Comparison of ENCODE assay signal across 15 cellular contexts in genomic region chr6:57013501-57013900, GRCh38. TPM values are rescaled to one million over a fixed set of nuclear protein-coding genes. Genes with fewer than 3 reads are reported as not detected.
DNase-seq lines count a peak whose midpoint lies in the region; ATAC-seq and TF ChIP-seq lines count a peak whose summit lies in the region.
"Had no signal": no experiment of that assay in that cellular context is flagged by ENCODE, and none has a peak within 500 bp of the region (broad histone marks: within the 10 kb centered on the region; RNA-seq: fewer than 3 reads in every experiment).

No MANE protein-coding gene starts in this region.

- H3K36me3 ChIP-seq in BE2C = no peaks in the 10 kb centered on the region
- no peaks in the 10 kb centered on the region for H3K36me3 ChIP-seq in hepatocyte (replicated peaks; ENCODE audit: insufficient read depth, low read depth)
- H3K36me3 ChIP-seq: adrenal gland, lower lobe of right lung, pancreas had no signal

- ATAC-seq in HG02571 (IDR thresholded peaks at IDR 0.05; ENCODE audit: unreplicated experiment) = no peak
- ATAC-seq: pancreas had no signal

- peak; percentile 25 for DNase-seq in BE2C
- DNase-seq in HT1080 (ENCODE audit: low read depth) = peak; percentile 69
- DNase-seq in astrocyte of the cerebellum (ENCODE audit: low read depth) = peak; percentile 67
- DNase-seq in hepatocyte (ENCODE audit: low spot score) = peak; percentile 13
- DNase-seq in nephron progenitor cell = no peak
- DNase-seq in SKM-1 treated with dmso at 0.1 percent for 144 hours (lab: John Stamatoyannopoulos, UW; ENCODE audit: unreplicated experiment) = no peak
- DNase-seq in C1 segment of cervical spinal cord (lab: John Stamatoyannopoulos, UW) = no peak
- DNase-seq: adrenal gland; CD4-positive, alpha-beta memory T cell; lower lobe of right lung; NCI-H1417; pancreas; stimulated activated CD4-positive, alpha-beta T cell treated with anti-CD3 and anti-CD28 coated beads, Interleukin-4, amount 100 ng/mL, for 24 hours had no signal

- H3K27ac Mint-ChIP-seq in nephron progenitor cell = no peak overlapping the region

- no peak overlapping the region for H3K4me3 Mint-ChIP-seq in nephron progenitor cell
- H3K4me3 Mint-ChIP-seq: CD4-positive, alpha-beta memory T cell had no signal

- no peaks in the 10 kb centered on the region for H3K36me3 Mint-ChIP-seq in nephron progenitor cell (ENCODE audit: low read depth)
- H3K36me3 Mint-ChIP-seq: CD4-positive, alpha-beta memory T cell had no signal

- no peak overlapping the region for H3K27ac ChIP-seq in hepatocyte
- H3K27ac ChIP-seq: adrenal gland, lower lobe of right lung, pancreas had no signal

- TF ChIP-seq CTCF in BE2C (IDR thresholded peaks at IDR 0.05; ENCODE audit: low read depth, low read length) (no peak), astrocyte of the cerebellum (IDR thresholded peaks at IDR 0.05; ENCODE audit: low read depth, low read length, missing control alignments) (no peak), hepatocyte (IDR thresholded peaks at IDR 0.05; ENCODE audit: poor library complexity) (no peak), nephron progenitor cell (IDR thresholded peaks at IDR 0.05) (no peak)

- in situ Hi-C loops in astrocyte of the cerebellum (cut with HindIII; ENCODE audit: low sequenced_read_pairs) = no loop called here

- WGBS in hepatocyte (ENCODE audit: low lambda C conversion rate, missing lambda C conversion rate) = 43% methylated on average over 4 of the region's 4 CpGs

- no peaks in the 10 kb centered on the region for H3K4me1 ChIP-seq in BE2C
- H3K4me1 ChIP-seq in hepatocyte (ENCODE audit: insufficient read depth) = no peaks in the 10 kb centered on the region
- H3K4me1 ChIP-seq: adrenal gland, lower lobe of right lung had no signal

- no peaks in the 10 kb centered on the region for H3K9me3 Mint-ChIP-seq in nephron progenitor cell

- H3K4me1 Mint-ChIP-seq in nephron progenitor cell = no peaks in the 10 kb centered on the region
- H3K4me1 Mint-ChIP-seq: CD4-positive, alpha-beta memory T cell had no signal

- H2AFZ ChIP-seq in hepatocyte = no peak overlapping the region

- H3K4me3 ChIP-seq in BE2C (ENCODE audit: low read depth, low read length) (no peak overlapping the region), astrocyte of the cerebellum (ENCODE audit: low read depth, low read length) (no peak overlapping the region), hepatocyte (no peak overlapping the region)
- H3K4me3 ChIP-seq: adrenal gland, lower lobe of right lung, pancreas had no signal

- no peaks in the 10 kb centered on the region for H3K79me2 ChIP-seq in hepatocyte

- no peaks in the 10 kb centered on the region for H3K27me3 Mint-ChIP-seq in nephron progenitor cell (ENCODE audit: low read depth, poor library complexity)

- H3K4me2 ChIP-seq in hepatocyte = no peak overlapping the region

- H3K27me3 ChIP-seq in BE2C (peaks cover 10% of the 10 kb centered on the region), hepatocyte (no peaks in the 10 kb centered on the region)
- H3K27me3 ChIP-seq: adrenal gland had no signal

- H3K9me2 ChIP-seq in hepatocyte (replicated peaks; ENCODE audit: insufficient read depth) = no peaks in the 10 kb centered on the region

- H4K20me1 ChIP-seq in hepatocyte (ENCODE audit: insufficient read depth, poor library complexity, severe bottlenecking) = no peaks in the 10 kb centered on the region

- no peaks in the 10 kb centered on the region for H3K9me3 ChIP-seq in BE2C
- no peaks in the 10 kb centered on the region for H3K9me3 ChIP-seq in hepatocyte (ENCODE audit: low read depth)
- H3K9me3 ChIP-seq: lower lobe of right lung, pancreas had no signal

RNA-seq across cellular contexts. Expression of gene KIAA1586, which starts 33.0 kb away (rescaled TPM):
- 6.4 TPM for polyA plus RNA-seq in BE2C (2012; ENCODE audit: insufficient read depth, insufficient read length, low read depth)
- 7.9 and 8.6 TPM in 2 replicates for total RNA-seq in HT1080 (2014; rRNA removed; shearing (Covaris generic))
- polyA plus RNA-seq in HT1080 (2015; cell fraction: cytosol; rRNA removed) = 5.6 and 8.4 TPM in 2 replicates
- polyA plus RNA-seq in HT1080 (2015; cell fraction: nucleus; rRNA removed) = 9.8 and 12.2 TPM in 2 replicates
- total RNA-seq in hepatocyte = 17.9 and 18.6 TPM in 2 replicates
- 11.5 and 11.9 TPM in 2 replicates for polyA plus RNA-seq in hepatocyte

RNA-seq across cellular contexts. Expression of gene BEND6, which starts 58.6 kb away (rescaled TPM):
- polyA plus RNA-seq in BE2C (2012; ENCODE audit: insufficient read depth, insufficient read length, low read depth) = 0.26 TPM
- 2.2 and 7.7 TPM in 2 replicates for total RNA-seq in HT1080 (2014; rRNA removed; shearing (Covaris generic))
- polyA plus RNA-seq in HT1080 (2015; cell fraction: cytosol; rRNA removed) = 1.1 and 1.2 TPM in 2 replicates
- 0.50 and 0.60 TPM in 2 replicates for polyA plus RNA-seq in HT1080 (2015; cell fraction: nucleus; rRNA removed)
- 1.2 and 2.4 TPM in 2 replicates for total RNA-seq in hepatocyte
- polyA plus RNA-seq in hepatocyte = 2.0 and 2.5 TPM in 2 replicates
- total RNA-seq: CD4-positive, alpha-beta memory T cell; T-helper 2 cell treated with Interferon-gamma antibody and Interleukin-4, amounts not matched to agents 100 ng/mL and 5 ng/mL, for 36 hours had no signal
- polyA plus RNA-seq: CD4-positive, alpha-beta memory T cell had no signal

Comparison
In these comparisons a context has a peak if more than half of its experiments do, and no peak if none do; other contexts are left out.
1. DNase-seq: peak in BE2C (single experiment), HT1080 (single experiment), astrocyte of the cerebellum (single experiment) and hepatocyte (single experiment); none in nephron progenitor cell (single experiment), SKM-1 treated with dmso at 0.1 percent for 144 hours (single experiment) and C1 segment of cervical spinal cord (0 of 14).